10 cellular contexts compared by ENCODE assay signal in genomic region chr18:5031216-5031615, GRCh38.
"Had no signal": no experiment of that assay in that cellular context is flagged by ENCODE, and none has a peak within 500 bp of the region (broad histone marks: within the 10 kb centered on the region; RNA-seq: fewer than 3 reads in every experiment).

No MANE protein-coding gene starts in this region.

- H3K4me1 ChIP-seq: HAP-1 had no signal

- H2AFZ ChIP-seq: GM23248, GM23338 had no signal

- FAIRE-seq: H54 had no signal

- H3K4me3 ChIP-seq: GM23248, GM23338, HAP-1 had no signal

- ATAC-seq: GM23338, HCT116 had no signal

- H3K9me3 ChIP-seq: HAP-1 had no signal

- H3K36me3 ChIP-seq: HAP-1 had no signal

- H3K9ac ChIP-seq: GM23248 had no signal

- H3K4me2 ChIP-seq: GM23338 had no signal

- H3K27ac ChIP-seq: GM23248 had no signal

- DNase-seq: GM23248, GOT3, H7, H9, HCEC 1CT, HFFc6 had no signal
